ENCODE assay signal across 7 cellular contexts in genomic region chr4:111337146-111337876, GRCh38.
A peak's percentile ranks its signal among the peaks of the same experiment; 100 is the strongest.
DNase-seq lines count a peak whose midpoint lies in the region; ATAC-seq and TF ChIP-seq lines count a peak whose summit lies in the region.
"Not testable (repeated sequence)": the region's sequence is repeated elsewhere in the genome, so short reads cannot be mapped to it uniquely, and the experiment has no call there.

No MANE protein-coding gene starts in this region.

- H3K4me3 ChIP-seq in HUES48 (ENCODE audit: low read depth, low read length) (peak overlapping the region; percentile 30; the same call in 1 of the 2 replicates), PC-9 (peak overlapping the region; percentile 40; the same call in 1 of the 2 replicates)

- not testable (repeated sequence) for H2AFZ ChIP-seq in PC-9

- not testable (repeated sequence) for H3K9ac ChIP-seq in HUES48 (ENCODE audit: low read depth, low read length)

- H3K27me3 ChIP-seq in HUES48 (ENCODE audit: control insufficient read depth, insufficient read depth, low read length); PC-9 (ENCODE audit: insufficient read depth, low read depth): not testable (repeated sequence)

- not testable (repeated sequence) for H3K27me3 Mint-ChIP-seq in neural crest cell (ENCODE audit: low read depth)

- H3K36me3 ChIP-seq in HUES48 (ENCODE audit: control insufficient read depth, insufficient read depth, low read length); PC-9 (ENCODE audit: low read depth): not testable (repeated sequence)

- not testable (repeated sequence) for H3K4me1 ChIP-seq in HUES48 (ENCODE audit: control insufficient read depth, insufficient read depth, low read length); PC-9 (replicated peaks; ENCODE audit: insufficient read depth)

- not testable (repeated sequence) for BruUV-seq in PC-9 (replicated peaks; lab: Mats Ljungman, UMichigan)

- not testable (repeated sequence) for ATAC-seq in Right ventricle myocardium inferior

- peak overlapping the region; percentile 47; the same call in 1 of the 2 replicates for H3K4me2 ChIP-seq in PC-9

- peak overlapping the region; percentile 86 for H3K27ac Mint-ChIP-seq in neural crest cell (ENCODE audit: unreplicated experiment)

- CTCF ChIA-PET in PC-9 (lab: Charles Lee): interaction anchor here (0.6 kb wide), 1 partner anchor 752 kb away, joined by 3 read pairs; no protein-coding TSS in a partner anchor

- H3K27ac ChIP-seq in HUES48 (ENCODE audit: low read depth, low read length); PC-9: not testable (repeated sequence)

- not testable (repeated sequence) for H3F3A ChIP-seq in PC-9 (ENCODE audit: insufficient read depth, low read depth)

- intact Hi-C loops in PC-9 (cut with micrococcal nuclease; ENCODE audit: unreplicated experiment); Right ventricle myocardium inferior (cut with DNase I): not testable (repeated sequence)

- POLR2A ChIA-PET in PC-9 (lab: Charles Lee; ENCODE audit: unreplicated experiment): not testable (repeated sequence)

- H4K20me1 ChIP-seq in PC-9 (ENCODE audit: insufficient read depth): not testable (repeated sequence)

- not testable (repeated sequence) for H3K36me3 Mint-ChIP-seq in neural crest cell (ENCODE audit: low read depth)

- DNase-seq in ELF-1 (ENCODE audit: low read depth, low spot score) (peak; percentile 71), NCI-H2081 (lab: John Stamatoyannopoulos, UW) (peak; percentile 4 to 8), NCI-H510A treated with DMSO at 0.1 percent for 48 hours (lab: John Stamatoyannopoulos, UW) (peak; percentile 1), PC-9 (peak in 1 of 2 experiments; percentile 50), Right ventricle myocardium inferior (ENCODE audit: missing footprints) (peak; percentile 48), neural crest cell (ENCODE audit: low read depth, low spot score) (peak; percentile 4)

- not testable (repeated sequence) for H3K4me1 Mint-ChIP-seq in neural crest cell

- not testable (repeated sequence) for H3K79me2 ChIP-seq in PC-9 (ENCODE audit: low read depth)

- not testable (repeated sequence) for H3K9me3 ChIP-seq in HUES48 (ENCODE audit: control insufficient read depth, insufficient read depth, low read length); PC-9 (ENCODE audit: insufficient read depth, low read depth)

- H3K4me3 Mint-ChIP-seq in neural crest cell: peak overlapping the region; percentile 81

- not testable (repeated sequence) for H3K9me3 Mint-ChIP-seq in neural crest cell

- H3K9me2 ChIP-seq in PC-9 (ENCODE audit: insufficient read depth): not testable (repeated sequence)

- not testable (repeated sequence) for TF ChIP-seq CTCF in PC-9 (conservative IDR thresholded peaks at IDR 0.05); neural crest cell (conservative IDR thresholded peaks at IDR 0.05)
